In genomic region chr6:155419161-155419560, GRCh38 we compare ENCODE assay signal across 13 cellular contexts. TPM values are rescaled to one million over a fixed set of nuclear protein-coding genes. Genes with fewer than 3 reads are reported as not detected.
DNase-seq lines count a peak whose midpoint lies in the region; ATAC-seq and TF ChIP-seq lines count a peak whose summit lies in the region.
"Had no signal": no experiment of that assay in that cellular context is flagged by ENCODE, and none has a peak within 500 bp of the region (broad histone marks: within the 10 kb centered on the region; RNA-seq: fewer than 3 reads in every experiment).

No MANE protein-coding gene starts in this region.

- H4K8ac ChIP-seq in neuronal stem cell (ENCODE audit: low read depth, low read length), result no peak overlapping the region

- H3F3A ChIP-seq in GM23248 (ENCODE audit: insufficient read depth), result peaks cover 29% of the 10 kb centered on the region

- H3K9me2 ChIP-seq in GM23248 (ENCODE audit: insufficient read depth), result no peaks in the 10 kb centered on the region

- no peaks in the 10 kb centered on the region for H3K36me3 Mint-ChIP-seq in CD14-positive monocyte
- no peaks in the 10 kb centered on the region for H3K36me3 Mint-ChIP-seq in activated CD8-positive, alpha-beta T cell treated with anti-CD3 and anti-CD28 coated beads, Interleukin-2, amount 10 ng/mL, durations not matched to agents 7 days and 5 days (ENCODE audit: low read depth)

- H2BK5ac ChIP-seq in neuronal stem cell (ENCODE audit: low read length), result no peak overlapping the region

- H3K27ac Mint-ChIP-seq in CD14-positive monocyte, result peak overlapping the region; percentile 79 to 99 (median 98)
- H3K27ac Mint-ChIP-seq in activated CD8-positive, alpha-beta T cell treated with anti-CD3 and anti-CD28 coated beads, Interleukin-2, amount 10 ng/mL, durations not matched to agents 7 days and 5 days, result peak overlapping the region; percentile 89

- H3K27me3 Mint-ChIP-seq in CD14-positive monocyte (ENCODE audit: low read depth in 3 of 3), result no peaks in the 10 kb centered on the region
- no peaks in the 10 kb centered on the region for H3K27me3 Mint-ChIP-seq in activated CD8-positive, alpha-beta T cell treated with anti-CD3 and anti-CD28 coated beads, Interleukin-2, amount 10 ng/mL, durations not matched to agents 7 days and 5 days (ENCODE audit: low read depth)

- no peak overlapping the region for H2BK15ac ChIP-seq in neuronal stem cell (ENCODE audit: low read length)

- DNase-seq in CD14-positive monocyte (ENCODE audit: low spot score) (no peak), GM23248 (peak; percentile 86), iris pigment epithelial cell (ENCODE audit: low read depth) (peak; percentile 28), coronary artery (ENCODE audit: low spot score) (no peak), neuronal stem cell (ENCODE audit: low spot score) (no peak), NCI-H2171 (lab: John Stamatoyannopoulos, UW) (no peak)
- DNase-seq in activated CD8-positive, alpha-beta T cell treated with anti-CD3 and anti-CD28 coated beads, Interleukin-2, amount 10 ng/mL, durations not matched to agents 7 days and 5 days, result no peak
- DNase-seq: NCI-H146 had no signal

- in situ Hi-C loops in GM23248 (cut with MboI), result no loop called here

- H3K4me2 ChIP-seq in GM23248 (ENCODE audit: unreplicated experiment), result peak overlapping the region; percentile 78
- no peak overlapping the region for H3K4me2 ChIP-seq in neuronal stem cell (ENCODE audit: insufficient read depth, low read length, poor library complexity, severe bottlenecking)
- H3K4me2 ChIP-seq: hepatocyte had no signal

- H3K79me2 ChIP-seq in GM23248 (ENCODE audit: insufficient read depth), result no peaks in the 10 kb centered on the region
- H3K79me2 ChIP-seq: hepatocyte had no signal

- no peak overlapping the region for H4K91ac ChIP-seq in neuronal stem cell (ENCODE audit: low read depth, low read length, poor library complexity)

- H3K9me3 Mint-ChIP-seq in CD14-positive monocyte, result no peaks in the 10 kb centered on the region
- no peaks in the 10 kb centered on the region for H3K9me3 Mint-ChIP-seq in activated CD8-positive, alpha-beta T cell treated with anti-CD3 and anti-CD28 coated beads, Interleukin-2, amount 10 ng/mL, durations not matched to agents 7 days and 5 days (ENCODE audit: insufficient read depth)

- no peak overlapping the region for H2BK120ac ChIP-seq in neuronal stem cell (ENCODE audit: low read depth, low read length)

- CTCF ChIA-PET in activated CD8-positive, alpha-beta T cell treated with anti-CD3 and anti-CD28 coated beads, Interleukin-2, amount 10 ng/mL, durations not matched to agents 7 days and 5 days (lab: Charles Lee), result interaction anchor here (1.0 to 1.1 kb wide), 2 partner anchors 91 to 102 kb away, joined by 4 to 8 read pairs; no protein-coding TSS in a partner anchor

- WGBS in GM23248 (ENCODE audit: low coverage in 1 of 2, low lambda C conversion rate in 2 of 2, missing lambda C conversion rate in 2 of 2), 2 experiments, result 1 to 3% methylated on average over 4 of the region's 4 CpGs
- WGBS in neuronal stem cell (ENCODE audit: extremely low coverage in 2 of 2, insufficient read length in 2 of 2, insufficient replicate concordance in 1 of 2), 2 donors, result no CpG with 5 or more reads among the region's 4 CpGs

- H4K20me1 ChIP-seq in GM23248 (ENCODE audit: insufficient read depth), result no peaks in the 10 kb centered on the region

- H3K27ac ChIP-seq in GM23248 (peak overlapping the region; percentile 75), coronary artery (no peak overlapping the region), neuronal stem cell (replicated peaks; ENCODE audit: low read length) (no peak overlapping the region)
- H3K27ac ChIP-seq: hepatocyte, right atrium auricular region had no signal

- no peak overlapping the region for H3K14ac ChIP-seq in neuronal stem cell (ENCODE audit: low read length)

- H3K4me1 Mint-ChIP-seq in CD14-positive monocyte, result peaks cover 24% of the 10 kb centered on the region
- H3K4me1 Mint-ChIP-seq in activated CD8-positive, alpha-beta T cell treated with anti-CD3 and anti-CD28 coated beads, Interleukin-2, amount 10 ng/mL, durations not matched to agents 7 days and 5 days (ENCODE audit: low read depth), result peaks cover 31% of the 10 kb centered on the region

- intact Hi-C loops in CD14-positive monocyte (cut with micrococcal nuclease), result loop anchor here in 1 of 2 donors (5.0 kb wide), 1 partner anchor 103 kb away; no protein-coding TSS in a partner anchor

- H3K4me1 ChIP-seq in GM23248 (ENCODE audit: insufficient read depth) (peaks cover 33% of the 10 kb centered on the region), neuronal stem cell (ENCODE audit: control insufficient read depth in 2 of 2, insufficient read depth in 1 of 2, low read depth in 1 of 2, low read length in 2 of 2) (peaks cover 0 to 4% of the 10 kb centered on the region in 2 donors)

- no peak overlapping the region for H2AK5ac ChIP-seq in neuronal stem cell (ENCODE audit: low read depth, low read length)

- peak overlapping the region; percentile 49 for H2AFZ ChIP-seq in GM23248
- H2AFZ ChIP-seq in neuronal stem cell (ENCODE audit: low read length), result no peak overlapping the region
- H2AFZ ChIP-seq: hepatocyte had no signal

- no peak overlapping the region for H3K4ac ChIP-seq in neuronal stem cell (ENCODE audit: low read length)

- H3K9me3 ChIP-seq in GM23248 (ENCODE audit: low read depth), result no peaks in the 10 kb centered on the region
- no peaks in the 10 kb centered on the region for H3K9me3 ChIP-seq in neuronal stem cell (replicated peaks in 1 of 2; ENCODE audit: control insufficient read depth in 2 of 2, insufficient read depth in 1 of 2, low read depth in 1 of 2, low read length in 2 of 2)
- H3K9me3 ChIP-seq: right atrium auricular region, uterus had no signal

- no peaks in the 10 kb centered on the region for H3K27me3 ChIP-seq in GM23248 (replicated peaks; ENCODE audit: insufficient read depth)
- no peaks in the 10 kb centered on the region for H3K27me3 ChIP-seq in neuronal stem cell (ENCODE audit: control insufficient read depth in 3 of 3, insufficient read depth in 3 of 3, low read depth in 1 of 3, low read length in 3 of 3)
- H3K27me3 ChIP-seq: hepatocyte, right atrium auricular region, uterus had no signal

- no peaks in the 10 kb centered on the region for H3K79me1 ChIP-seq in neuronal stem cell (ENCODE audit: low read depth, low read length)

- H3K36me3 ChIP-seq in GM23248 (ENCODE audit: low read depth), result no peaks in the 10 kb centered on the region
- no peaks in the 10 kb centered on the region for H3K36me3 ChIP-seq in neuronal stem cell (replicated peaks in 1 of 2; ENCODE audit: control insufficient read depth in 2 of 2, insufficient read depth in 2 of 2, low read length in 2 of 2)
- H3K36me3 ChIP-seq: right atrium auricular region, uterus had no signal

- H3K4me3 Mint-ChIP-seq in CD14-positive monocyte, result peak overlapping the region in 1 of 2 donors; percentile 18
- H3K4me3 Mint-ChIP-seq in activated CD8-positive, alpha-beta T cell treated with anti-CD3 and anti-CD28 coated beads, Interleukin-2, amount 10 ng/mL, durations not matched to agents 7 days and 5 days, result peak overlapping the region; percentile 57

- H3K23ac ChIP-seq in neuronal stem cell (ENCODE audit: low read depth, low read length, poor library complexity), result no peak overlapping the region

- no peak for ATAC-seq in activated CD8-positive, alpha-beta T cell treated with anti-CD3 and anti-CD28 coated beads, Interleukin-2, amount 10 ng/mL, durations not matched to agents 7 days and 5 days
- ATAC-seq in HG03095 (IDR thresholded peaks at IDR 0.05; ENCODE audit: unreplicated experiment), result no peak

- peak overlapping the region; percentile 32 for H3K9ac ChIP-seq in GM23248
- H3K9ac ChIP-seq in neuronal stem cell (ENCODE audit: low read depth, low read length, poor library complexity), result no peak overlapping the region

- H3K4me3 ChIP-seq in GM23248, result peak overlapping the region; percentile 55
- H3K4me3 ChIP-seq in coronary artery, result no peak overlapping the region
- no peak overlapping the region for H3K4me3 ChIP-seq in neuronal stem cell (ENCODE audit: low read length in 2 of 2)
- H3K4me3 ChIP-seq: hepatocyte, uterus had no signal

- no peak overlapping the region for H2BK12ac ChIP-seq in neuronal stem cell (ENCODE audit: low read length)

- POLR2A ChIA-PET in activated CD8-positive, alpha-beta T cell treated with anti-CD3 and anti-CD28 coated beads, Interleukin-2, amount 10 ng/mL, durations not matched to agents 7 days and 5 days (lab: Charles Lee), result interaction anchor here (0.7 to 1.3 kb wide), 2 partner anchors 22 to 1267 kb away, joined by 4 read pairs; no protein-coding TSS in a partner anchor

- no peak overlapping the region for H3K18ac ChIP-seq in neuronal stem cell (ENCODE audit: low read length)

- TF ChIP-seq CTCF in CD14-positive monocyte (IDR thresholded peaks at IDR 0.05) (no peak), coronary artery (IDR thresholded peaks at IDR 0.05) (no peak)

RNA-seq across cellular contexts. Expression of gene NOX3, which starts 36.5 kb away (rescaled TPM):
- polyA plus RNA-seq in CD14-positive monocyte (not detected), GM23248 (2016; fragmentation: Nextera tagmentation; extraction: Ambion mirVana) (not detected in 2 replicates)
- total RNA-seq in GM23248 (2014; rRNA removed; shearing (Covaris generic)), result not detected in 2 replicates
- not detected for total RNA-seq in activated CD8-positive, alpha-beta T cell treated with anti-CD3 and anti-CD28 coated beads, Interleukin-2, amount 10 ng/mL, durations not matched to agents 7 days and 5 days
- polyA plus RNA-seq in neuronal stem cell (2013, experiment 1 of 2), result not detected
- polyA plus RNA-seq in neuronal stem cell (2013, experiment 2 of 2), result not detected
- total RNA-seq: hepatocyte, mononuclear cell, right atrium auricular region, uterus had no signal
- polyA plus RNA-seq: hepatocyte had no signal

Comparison
In these comparisons a context has a peak if more than half of its experiments do, and no peak if none do; other contexts are left out.
1. DNase-seq: peak in GM23248 (single experiment) and iris pigment epithelial cell (single experiment); none in CD14-positive monocyte (single experiment), activated CD8-positive, alpha-beta T cell treated with anti-CD3 and anti-CD28 coated beads, Interleukin-2, amount 10 ng/mL, durations not matched to agents 7 days and 5 days (single experiment), coronary artery (single experiment), neuronal stem cell (single experiment) and NCI-H2171 (single experiment).